14 cellular contexts compared by ENCODE assay signal in the genomic region with DNA sequence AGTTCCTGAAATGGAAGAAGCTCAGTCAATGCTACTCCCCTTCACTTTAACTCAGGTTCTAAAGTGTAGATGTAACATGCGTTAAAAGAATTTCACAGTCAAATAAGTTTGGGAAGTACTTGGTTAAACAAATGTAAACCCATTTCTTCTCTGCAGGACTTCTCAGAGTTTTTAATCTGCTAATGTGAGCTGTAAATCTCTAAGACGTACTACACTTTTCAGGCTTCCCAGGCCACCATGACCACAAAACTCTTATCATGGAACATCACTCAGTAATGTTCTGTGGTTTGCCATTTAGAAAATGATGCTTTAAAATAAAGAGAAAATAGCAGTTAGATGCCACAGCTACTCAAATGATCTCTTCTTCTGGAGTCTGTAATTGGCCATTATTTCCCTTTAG.
DNase-seq lines count a peak whose midpoint lies in the region; ATAC-seq, FAIRE-seq and TF ChIP-seq lines count a peak whose summit lies in the region.
"Had no signal": no experiment of that assay in that cellular context is flagged by ENCODE, and none has a peak within 500 bp of the region (broad histone marks: within the 10 kb centered on the region; RNA-seq: fewer than 3 reads in every experiment).

No MANE protein-coding gene starts in this region.

- TF ChIP-seq POLR2A in heart left ventricle (IDR thresholded peaks at IDR 0.05) = no peak
- no peak for TF ChIP-seq POLR2A in lower leg skin (IDR thresholded peaks at IDR 0.05)
- TF ChIP-seq POLR2A in H54 (IDR thresholded peaks at IDR 0.05; ENCODE audit: low read depth, low read length) = no peak

- no peaks in the 10 kb centered on the region for H3K36me3 ChIP-seq in heart left ventricle

- peaks cover 0 to 9% (median 0%) of the 10 kb centered on the region in 12 donors for H3K4me1 ChIP-seq in heart left ventricle

- TF ChIP-seq CTCF in fibroblast of villous mesenchyme (IDR thresholded peaks at IDR 0.05; ENCODE audit: insufficient read depth, low read depth, low read length) (no peak), heart left ventricle (IDR thresholded peaks at IDR 0.05) (no peak), lower leg skin (IDR thresholded peaks at IDR 0.05) (no peak)

- no peak overlapping the region for H3K4me3 ChIP-seq in fibroblast of villous mesenchyme (ENCODE audit: low read depth, low read length)
- H3K4me3 ChIP-seq in heart left ventricle = no peak overlapping the region
- no peak overlapping the region for H3K4me3 ChIP-seq in lower leg skin (ENCODE audit: low read depth, poor library complexity, severe bottlenecking)
- H3K4me3 ChIP-seq: GM12878 had no signal

- DNase-seq in EH (ENCODE audit: low read depth) = peak; percentile 52
- DNase-seq in OCI-M1 (lab: John Stamatoyannopoulos, UW) = peak; percentile 70
- DNase-seq in fibroblast of villous mesenchyme (ENCODE audit: low read depth) = peak; percentile 20
- no peak for DNase-seq in heart left ventricle
- DNase-seq in lower leg skin (ENCODE audit: low spot score in 2 of 2) = no peak
- DNase-seq in DMS53 (lab: John Stamatoyannopoulos, UW) = no peak
- no peak for DNase-seq in H54 (ENCODE audit: insufficient read length, low spot score)
- DNase-seq: CD8-positive, alpha-beta T cell; COR-L47; DMS153; KBM-7 had no signal

- no peaks in the 10 kb centered on the region for H3K27me3 ChIP-seq in heart left ventricle

- no peak for ATAC-seq in heart left ventricle
- ATAC-seq: CD8-positive, alpha-beta T cell; GM12878 had no signal

- no peak overlapping the region for H3K27ac ChIP-seq in heart left ventricle
- H3K27ac ChIP-seq: HL-60 had no signal

- intact Hi-C loops in heart left ventricle (cut with DNase I) (no loop called here), lower leg skin (cut with DNase I; ENCODE audit: low total_unique reads) (no loop called here)

- WGBS in heart left ventricle, 4 donors = 78 to 93% (median 84%) methylated on average over 2 of the region's 2 CpGs
- WGBS in lower leg skin, 2 donors = 82 to 88% methylated on average over 2 of the region's 2 CpGs

- no peaks in the 10 kb centered on the region for H3K9me3 ChIP-seq in heart left ventricle

- FAIRE-seq in H54 (lab: Jason Lieb, UNC) = no peak
- FAIRE-seq: D721Med, GM12878 had no signal

Comparison
In these comparisons a context has a peak if more than half of its experiments do, and no peak if none do; other contexts are left out.
1. DNase-seq: peak in EH (single experiment), OCI-M1 (single experiment) and fibroblast of villous mesenchyme (single experiment); none in heart left ventricle (0 of 5), lower leg skin (0 of 2), DMS53 (single experiment) and H54 (single experiment).